Comparison of ENCODE assay signal across 21 cellular contexts in genomic region chr6:163753430-163753829, GRCh38.
A peak's percentile ranks its signal among the peaks of the same experiment; 100 is the strongest.
DNase-seq lines count a peak whose midpoint lies in the region; ATAC-seq, FAIRE-seq and TF ChIP-seq lines count a peak whose summit lies in the region.
"Had no signal": no experiment of that assay in that cellular context is flagged by ENCODE, and none has a peak within 500 bp of the region (broad histone marks: within the 10 kb centered on the region; RNA-seq: fewer than 3 reads in every experiment).

No MANE protein-coding gene starts in this region.

- H3K27ac Mint-ChIP-seq in astrocyte (ENCODE audit: unreplicated experiment) (no peak overlapping the region), T-helper 17 cell (no peak overlapping the region)
- H3K27ac Mint-ChIP-seq: CD4-positive, CD25-positive, alpha-beta regulatory T cell; CD8-positive, alpha-beta memory T cell had no signal

- H4K5ac ChIP-seq in IMR-90 (ENCODE audit: low read depth, low read length): no peak overlapping the region

- no peaks in the 10 kb centered on the region for H4K20me1 ChIP-seq in IMR-90 (ENCODE audit: insufficient read depth, low read length)
- H4K20me1 ChIP-seq in astrocyte (ENCODE audit: insufficient read depth, low read length): no peaks in the 10 kb centered on the region

- H3K4ac ChIP-seq in IMR-90 (ENCODE audit: low read depth, low read length): no peak overlapping the region

- no peaks in the 10 kb centered on the region for H3K79me2 ChIP-seq in astrocyte (ENCODE audit: insufficient read depth, low read length)

- H2AFZ ChIP-seq in IMR-90 (replicated peaks; ENCODE audit: low read length, poor library complexity) (no peak overlapping the region), astrocyte (ENCODE audit: low read depth, low read length) (no peak overlapping the region)
- H2AFZ ChIP-seq: GM23248 had no signal

- H2BK15ac ChIP-seq in IMR-90 (ENCODE audit: low read depth, low read length): no peak overlapping the region

- H2AK9ac ChIP-seq in IMR-90 (replicated peaks; ENCODE audit: low read depth, low read length, poor library complexity): peak overlapping the region; percentile 47

- no peak overlapping the region for H3K4me3 Mint-ChIP-seq in astrocyte (ENCODE audit: unreplicated experiment)
- H3K4me3 Mint-ChIP-seq in T-helper 17 cell: no peak overlapping the region
- H3K4me3 Mint-ChIP-seq: CD4-positive, CD25-positive, alpha-beta regulatory T cell; CD8-positive, alpha-beta memory T cell had no signal

- H3K9me1 ChIP-seq in IMR-90 (ENCODE audit: insufficient read depth, low read length): no peaks in the 10 kb centered on the region; the same call in 1 of the 2 replicates

- TF ChIP-seq POLR2A in IMR-90 (IDR thresholded peaks at IDR 0.05; ENCODE audit: low read depth, low read length) (no peak), esophagus muscularis mucosa (IDR thresholded peaks at IDR 0.05; ENCODE audit: low read depth) (no peak)

- H3K4me1 Mint-ChIP-seq in astrocyte (ENCODE audit: low read depth, unreplicated experiment) (peaks cover 5% of the 10 kb centered on the region), T-helper 17 cell (peaks cover 3% of the 10 kb centered on the region)

- no TSS peak for BruUV-seq in IMR-90 (replicated peaks; lab: Mats Ljungman, UMichigan)

- in situ Hi-C loops in IMR-90 (cut with MboI; ENCODE audit: low sequenced_read_pairs): no loop called here

- dilution Hi-C loops in IMR-90 (cut with HindIII; ENCODE audit: low sequenced_read_pairs, unreplicated experiment): no loop called here

- H2BK20ac ChIP-seq in IMR-90 (ENCODE audit: low read depth, low read length): no peak overlapping the region

- ATAC-seq in IMR-90 (ENCODE audit: low read depth): no peak
- ATAC-seq in T-helper 17 cell: no peak
- ATAC-seq: HepG2 had no signal

- no peaks in the 10 kb centered on the region for H3K27me3 ChIP-seq in IMR-90 (ENCODE audit: control insufficient read depth, insufficient read depth, low read length)
- H3K27me3 ChIP-seq in astrocyte (ENCODE audit: insufficient read depth, low read length): no peaks in the 10 kb centered on the region
- H3K27me3 ChIP-seq in esophagus muscularis mucosa: no peaks in the 10 kb centered on the region
- H3K27me3 ChIP-seq: BE2C had no signal

- H3K36me3 Mint-ChIP-seq in astrocyte (ENCODE audit: low read depth, unreplicated experiment): no peaks in the 10 kb centered on the region
- H3K36me3 Mint-ChIP-seq in T-helper 17 cell (ENCODE audit: low read depth): no peaks in the 10 kb centered on the region
- H3K36me3 Mint-ChIP-seq: CD4-positive, CD25-positive, alpha-beta regulatory T cell had no signal

- TF ChIP-seq CTCF in IMR-90 (conservative IDR thresholded peaks at IDR 0.05; ENCODE audit: low read depth, low read length) (no peak), astrocyte (IDR thresholded peaks at IDR 0.05; ENCODE audit: insufficient read depth, low read depth, low read length) (no peak), esophagus muscularis mucosa (IDR thresholded peaks at IDR 0.05) (no peak)

- CTCF ChIA-PET in IMR-90 (lab: Yijun Ruan, JAX): no interaction called here

- peaks cover 4% of the 10 kb centered on the region; the same call in 1 of the 2 replicates for H3K9me3 ChIP-seq in IMR-90 (ENCODE audit: control insufficient read depth, insufficient read depth, low read length)
- H3K9me3 ChIP-seq in astrocyte (ENCODE audit: insufficient read depth, low read depth, low read length): no peaks in the 10 kb centered on the region
- H3K9me3 ChIP-seq in esophagus muscularis mucosa: peaks cover 0 to 4% (median 0%) of the 10 kb centered on the region in 4 donors
- H3K9me3 ChIP-seq in T-helper 17 cell (ENCODE audit: control insufficient read depth, low read length, poor library complexity, severe bottlenecking): no peaks in the 10 kb centered on the region
- H3K9me3 ChIP-seq: BE2C, HAP-1 had no signal

- POLR2A ChIA-PET in IMR-90 (lab: Charles Lee; ENCODE audit: unreplicated experiment): no interaction called here

- peaks cover 12% of the 10 kb centered on the region for H3K9me3 Mint-ChIP-seq in astrocyte (ENCODE audit: unreplicated experiment)

- WGBS in IMR-90 (ENCODE audit: extremely low coverage in 2 of 2, insufficient read length in 1 of 2), 2 experiments: no CpG with 5 or more reads among the region's 2 CpGs
- 83% methylated on average over 2 of the region's 2 CpGs for WGBS in esophagus muscularis mucosa

- DNase-seq in IMR-90 (no peak), astrocyte (ENCODE audit: low read depth) (peak; percentile 58), esophagus muscularis mucosa (ENCODE audit: extremely low spot score) (peak; percentile 80), kidney glomerular epithelial cell (lab: John Stamatoyannopoulos, UW) (no peak), T-helper 17 cell (no peak), NCI-H1930 (lab: John Stamatoyannopoulos, UW) (no peak)
- DNase-seq: ACHN; BE2C; C1 segment of cervical spinal cord; CD8-positive, alpha-beta memory T cell; COR-L47; DMS 273 treated with DMSO at 0.1 percent for 48 hours; DMS53; DND-41; EL; GM23248 had no signal

- no peak for TF ChIP-seq EP300 in esophagus muscularis mucosa (IDR thresholded peaks at IDR 0.05)

- H3K4me2 ChIP-seq in IMR-90 (ENCODE audit: low read depth, low read length) (no peak overlapping the region), astrocyte (ENCODE audit: low read length) (no peak overlapping the region)

- H3K9ac ChIP-seq in IMR-90 (ENCODE audit: low read depth, low read length): no peak overlapping the region
- no peak overlapping the region for H3K9ac ChIP-seq in astrocyte (ENCODE audit: low read length)
- H3K9ac ChIP-seq: GM23248 had no signal

- no peak overlapping the region for H3K23ac ChIP-seq in IMR-90 (ENCODE audit: low read depth, low read length)

- H3K27ac ChIP-seq in IMR-90 (ENCODE audit: insufficient read depth, low read length) (no peak overlapping the region), astrocyte (ENCODE audit: low read depth, low read length) (no peak overlapping the region), esophagus muscularis mucosa (replicated peaks in 1 of 4) (no peak overlapping the region)
- H3K27ac ChIP-seq: GM23248 had no signal

- H3K56ac ChIP-seq in IMR-90 (ENCODE audit: extremely low read depth, insufficient read depth, low read length): no peak overlapping the region

- H3K14ac ChIP-seq in IMR-90 (replicated peaks; ENCODE audit: low read depth, low read length): no peak overlapping the region

- no peaks in the 10 kb centered on the region for H3K79me1 ChIP-seq in IMR-90 (ENCODE audit: low read depth in 1 of 2, low read length in 2 of 2)

- H2BK120ac ChIP-seq in IMR-90 (ENCODE audit: low read depth, low read length): no peak overlapping the region

- no peak overlapping the region for H3K4me3 ChIP-seq in IMR-90 (ENCODE audit: insufficient read depth, low read depth, low read length)
- H3K4me3 ChIP-seq in astrocyte (ENCODE audit: insufficient read depth, low read depth, low read length): no peak overlapping the region
- H3K4me3 ChIP-seq in esophagus muscularis mucosa: no peak overlapping the region
- H3K4me3 ChIP-seq: GM23248, HAP-1 had no signal

- no peak overlapping the region for H2AK5ac ChIP-seq in IMR-90 (ENCODE audit: low read depth, low read length)

- H3K18ac ChIP-seq in IMR-90 (ENCODE audit: low read depth, low read length): no peak overlapping the region

- intact Hi-C loops in IMR-90 (cut with micrococcal nuclease) (no loop called here), esophagus muscularis mucosa (cut with DNase I) (no loop called here)

- no peaks in the 10 kb centered on the region for H3K36me3 ChIP-seq in IMR-90 (ENCODE audit: control insufficient read depth, insufficient read depth, low read length)
- H3K36me3 ChIP-seq in astrocyte (ENCODE audit: insufficient read depth, low read length): no peaks in the 10 kb centered on the region
- H3K36me3 ChIP-seq in esophagus muscularis mucosa: no peaks in the 10 kb centered on the region
- H3K36me3 ChIP-seq: BE2C, HAP-1 had no signal

- no peak overlapping the region for H4K8ac ChIP-seq in IMR-90 (ENCODE audit: low read depth in 2 of 2, low read length in 2 of 2)

- H4K91ac ChIP-seq in IMR-90 (ENCODE audit: insufficient read depth, low read depth, low read length): no peak overlapping the region

- TF ChIP-seq RAD21 in IMR-90 (IDR thresholded peaks at IDR 0.05; ENCODE audit: low read length): no peak

- H3K27me3 Mint-ChIP-seq in astrocyte (ENCODE audit: low read depth, unreplicated experiment): no peaks in the 10 kb centered on the region
- peaks cover 29% of the 10 kb centered on the region for H3K27me3 Mint-ChIP-seq in T-helper 17 cell

- H3K4me1 ChIP-seq in IMR-90 (ENCODE audit: control insufficient read depth, insufficient read depth, low read length) (no peaks in the 10 kb centered on the region), astrocyte (ENCODE audit: insufficient read depth, low read length) (no peaks in the 10 kb centered on the region), esophagus muscularis mucosa (no peaks in the 10 kb centered on the region)
- H3K4me1 ChIP-seq: BE2C, HAP-1 had no signal

- no peak for FAIRE-seq in astrocyte (lab: Jason Lieb, UNC)
- FAIRE-seq: A204.1, GM12891, HepG2 had no signal

- no peak overlapping the region for H2BK5ac ChIP-seq in IMR-90 (ENCODE audit: low read depth, low read length, poor library complexity, severe bottlenecking)

TF ChIP-seq in IMR-90, 13 proteins besides CTCF, POLR2A, EP300 and RAD21 (continues in another document):
- TF ChIP-seq MXI1 (IDR thresholded peaks at IDR 0.05; ENCODE audit: borderline replicate concordance, low read depth, low read length): no peak
- no peak for TF ChIP-seq CEBPB (IDR thresholded peaks at IDR 0.05; ENCODE audit: low read depth, low read length)
- TF ChIP-seq ELK1 (IDR thresholded peaks at IDR 0.05; ENCODE audit: borderline replicate concordance, low read depth, low read length): no peak
- no peak for TF ChIP-seq RCOR1 (IDR thresholded peaks at IDR 0.05; ENCODE audit: insufficient replicate concordance, low read length)
- no peak for TF ChIP-seq MAZ (IDR thresholded peaks at IDR 0.05; ENCODE audit: borderline replicate concordance, low read depth, low read length)
- TF ChIP-seq FOS (IDR thresholded peaks at IDR 0.05; ENCODE audit: low read depth, low read length): no peak
- no peak for TF ChIP-seq CHD1 (IDR thresholded peaks at IDR 0.05; ENCODE audit: low read depth, low read length)
- no peak for TF ChIP-seq MAFK (IDR thresholded peaks at IDR 0.05; ENCODE audit: low read depth, low read length)
- no peak for TF ChIP-seq NFE2L2 (IDR thresholded peaks at IDR 0.05; ENCODE audit: low read depth, low read length)
- no peak for TF ChIP-seq RFX5 (IDR thresholded peaks at IDR 0.05; ENCODE audit: low read depth, low read length)

Comparison
In these comparisons a context has a peak if more than half of its experiments do, and no peak if none do; other contexts are left out.
1. DNase-seq: peak in astrocyte (single experiment) and esophagus muscularis mucosa (single experiment); none in IMR-90 (single experiment), kidney glomerular epithelial cell (single experiment), T-helper 17 cell (0 of 3) and NCI-H1930 (0 of 2).